In the genomic region with DNA sequence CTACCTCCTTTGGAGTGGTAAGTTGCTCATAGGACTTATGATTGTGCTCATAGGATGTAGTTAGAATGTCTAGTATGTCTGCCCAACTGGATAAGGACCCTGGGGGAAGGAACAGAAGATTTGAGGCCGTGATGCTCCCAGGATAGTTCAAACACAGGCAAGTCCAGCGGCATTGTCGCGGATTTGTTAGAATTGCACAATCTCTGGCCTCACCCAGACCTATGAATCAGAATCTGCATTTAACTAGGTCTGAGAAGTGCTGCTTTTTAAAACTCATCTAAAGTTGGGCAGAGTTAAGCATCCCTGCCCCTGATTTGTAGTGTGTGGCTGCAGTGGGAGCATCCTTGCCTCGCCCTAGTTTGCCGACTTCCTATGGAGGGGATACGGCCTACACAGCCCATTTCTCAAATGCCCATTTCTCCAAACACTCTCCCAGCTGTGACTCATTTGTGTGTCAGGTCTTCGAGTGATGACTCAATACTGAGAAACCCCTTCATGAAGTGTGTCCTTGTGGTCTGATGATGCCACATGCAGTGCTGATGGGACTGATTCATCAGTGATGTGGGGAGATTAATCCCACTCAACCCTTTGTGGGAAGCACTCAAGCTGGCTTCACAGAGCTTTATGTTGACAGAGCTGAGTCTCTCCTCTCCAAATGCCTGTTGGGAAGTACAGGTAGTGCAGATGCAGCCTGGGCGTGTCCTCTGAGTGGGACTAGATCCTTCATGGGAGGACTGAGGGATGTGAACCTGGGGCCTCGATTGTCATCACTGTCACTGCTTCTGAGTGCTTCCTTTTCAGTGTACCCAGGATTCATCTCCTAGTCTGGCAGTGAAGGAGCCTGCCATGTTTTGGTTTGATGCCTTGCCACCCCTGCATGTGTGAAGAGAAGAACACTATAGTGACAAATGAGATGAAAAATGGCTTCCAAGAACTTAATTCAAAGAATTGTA, we compare ENCODE assay signal across 8 cellular contexts. TPM values are rescaled to one million over a fixed set of nuclear protein-coding genes. Genes with fewer than 3 reads are reported as not detected.
DNase-seq lines count a peak whose midpoint lies in the region; ATAC-seq and TF ChIP-seq lines count a peak whose summit lies in the region.

No MANE protein-coding gene starts in this region.

- H3K36me3 ChIP-seq in SK-N-SH (replicated peaks in 1 of 2; ENCODE audit: control insufficient read depth in 1 of 2, insufficient read depth in 2 of 2, low read length in 1 of 2) (no peaks in the 10 kb centered on the region), neuronal stem cell (replicated peaks in 1 of 2; ENCODE audit: control insufficient read depth in 2 of 2, insufficient read depth in 2 of 2, low read length in 2 of 2) (no peaks in the 10 kb centered on the region), esophagus squamous epithelium (no peaks in the 10 kb centered on the region)

- WGBS in SK-N-SH (ENCODE audit: low lambda C conversion rate) = 44% methylated on average over 9 of the region's 10 CpGs
- no CpG with 5 or more reads among the region's 10 CpGs for WGBS in neuronal stem cell (ENCODE audit: extremely low coverage in 2 of 2, insufficient read length in 2 of 2, insufficient replicate concordance in 1 of 2), 2 donors
- 32 to 57% methylated on average over 8 to 10 of the region's 10 CpGs for WGBS in esophagus squamous epithelium, 2 donors

- H3K9ac ChIP-seq in SK-N-SH (no peak overlapping the region), neuronal stem cell (ENCODE audit: low read depth, low read length, poor library complexity) (no peak overlapping the region)

- no peak for TF ChIP-seq CTCF in SK-N-SH (IDR thresholded peaks at IDR 0.05)
- TF ChIP-seq CTCF in fibroblast of the aortic adventitia (IDR thresholded peaks at IDR 0.05; ENCODE audit: insufficient read depth, low read length) = no peak
- no peak for TF ChIP-seq CTCF in esophagus squamous epithelium (IDR thresholded peaks at IDR 0.05)

- no peak overlapping the region for H2BK15ac ChIP-seq in neuronal stem cell (ENCODE audit: low read length)

- H3K79me1 ChIP-seq in neuronal stem cell (ENCODE audit: low read depth, low read length) = no peaks in the 10 kb centered on the region

- H2AFZ ChIP-seq in SK-N-SH (ENCODE audit: low read depth) (no peak overlapping the region), neuronal stem cell (ENCODE audit: low read length) (no peak overlapping the region)

- peak overlapping the region in 1 of 2 experiments; percentile 67; a peak in 2 of 4 replicates for H3K27ac ChIP-seq in SK-N-SH (ENCODE audit: low read depth in 2 of 2, low read length in 1 of 2)
- no peak overlapping the region for H3K27ac ChIP-seq in neuronal stem cell (replicated peaks; ENCODE audit: low read length)
- peak overlapping the region in 1 of 4 donors; percentile 9 for H3K27ac ChIP-seq in esophagus squamous epithelium

- H3K9me3 ChIP-seq in SK-N-SH = no peaks in the 10 kb centered on the region
- no peaks in the 10 kb centered on the region for H3K9me3 ChIP-seq in neuronal stem cell (replicated peaks in 1 of 2; ENCODE audit: control insufficient read depth in 2 of 2, insufficient read depth in 1 of 2, low read depth in 1 of 2, low read length in 2 of 2)
- H3K9me3 ChIP-seq in esophagus squamous epithelium = no peaks in the 10 kb centered on the region

- no peak for TF ChIP-seq POLR2A in esophagus squamous epithelium (IDR thresholded peaks at IDR 0.05)

- H3F3A ChIP-seq in SK-N-SH (replicated peaks; ENCODE audit: insufficient read depth) = no peaks in the 10 kb centered on the region

- CTCF ChIA-PET in SK-N-SH (lab: Yijun Ruan, JAX) = no interaction called here

- intact Hi-C loops in esophagus squamous epithelium (cut with DNase I) = no loop called here

- peak; percentile 96 for ATAC-seq in stimulated activated naive CD8-positive, alpha-beta T cell treated with anti-CD3 and anti-CD28 coated beads, Interleukin-15, Interleukin-2, amounts not matched to agents 100 U/mL and 50 U/mL, for 24 hours

- H3K9me2 ChIP-seq in SK-N-SH = no peaks in the 10 kb centered on the region

- H3K79me2 ChIP-seq in SK-N-SH (ENCODE audit: insufficient read depth) = no peaks in the 10 kb centered on the region

- H2AK5ac ChIP-seq in neuronal stem cell (ENCODE audit: low read depth, low read length) = no peak overlapping the region

- H3K4me1 ChIP-seq in SK-N-SH (ENCODE audit: control insufficient read depth in 1 of 2, insufficient read depth in 2 of 2, low read depth in 1 of 2, low read length in 1 of 2) = no peaks in the 10 kb centered on the region
- H3K4me1 ChIP-seq in neuronal stem cell (ENCODE audit: control insufficient read depth in 2 of 2, insufficient read depth in 1 of 2, low read depth in 1 of 2, low read length in 2 of 2) = peaks cover 0 to 11% of the 10 kb centered on the region in 2 donors
- peaks cover 0 to 11% (median 0%) of the 10 kb centered on the region in 3 donors for H3K4me1 ChIP-seq in esophagus squamous epithelium

- H3K4me3 ChIP-seq in SK-N-SH (ENCODE audit: low read depth in 2 of 2, low read length in 1 of 2) = no peak overlapping the region
- H3K4me3 ChIP-seq in fibroblast of the aortic adventitia (ENCODE audit: low read depth, low read length) = no peak overlapping the region
- H3K4me3 ChIP-seq in neuronal stem cell (ENCODE audit: low read length in 2 of 2) = no peak overlapping the region
- H3K4me3 ChIP-seq in esophagus squamous epithelium = no peak overlapping the region

- no peak overlapping the region for H3K23ac ChIP-seq in neuronal stem cell (ENCODE audit: low read depth, low read length, poor library complexity)

- no peak overlapping the region for H2BK12ac ChIP-seq in neuronal stem cell (ENCODE audit: low read length)

- H3K4me2 ChIP-seq in SK-N-SH (0 out of 2 replicates have a peak overlapping the region, but pooled peaks have one; percentile 9), neuronal stem cell (ENCODE audit: insufficient read depth, low read length, poor library complexity, severe bottlenecking) (no peak overlapping the region)

- H4K8ac ChIP-seq in neuronal stem cell (ENCODE audit: low read depth, low read length) = no peak overlapping the region

- no peaks in the 10 kb centered on the region for H4K20me1 ChIP-seq in SK-N-SH (ENCODE audit: insufficient read depth)

- H3K18ac ChIP-seq in neuronal stem cell (ENCODE audit: low read length) = no peak overlapping the region

- no peak overlapping the region for H4K91ac ChIP-seq in neuronal stem cell (ENCODE audit: low read depth, low read length, poor library complexity)

- TF ChIP-seq EP300 in SK-N-SH (IDR thresholded peaks at IDR 0.05; ENCODE audit: borderline replicate concordance in 1 of 2, low read depth in 1 of 2, low read length in 1 of 2) = peak in 1 of 2 experiments; percentile 85; a peak in 1 of 4 replicates

- no peak overlapping the region for H2BK120ac ChIP-seq in neuronal stem cell (ENCODE audit: low read depth, low read length)

- no peak for TF ChIP-seq RAD21 in SK-N-SH (IDR thresholded peaks at IDR 0.05; ENCODE audit: low read length)

- no peak overlapping the region for H3K4ac ChIP-seq in neuronal stem cell (ENCODE audit: low read length)

- no peak overlapping the region for H2BK5ac ChIP-seq in neuronal stem cell (ENCODE audit: low read length)

- H3K14ac ChIP-seq in neuronal stem cell (ENCODE audit: low read length) = no peak overlapping the region

- DNase-seq in activated T-cell treated with anti-CD3 and anti-CD28 coated beads for 48 hours (ENCODE audit: low read depth) = peak; percentile 42
- DNase-seq in activated T-cell treated with anti-CD3 and anti-CD28 coated beads, Interleukin-2, amount 50 U/mL, for 1 hour = no peak
- DNase-seq in SK-N-SH = no peak
- peak; percentile 94 for DNase-seq in fibroblast of the aortic adventitia (ENCODE audit: low read depth)
- DNase-seq in stimulated activated naive CD8-positive, alpha-beta T cell treated with anti-CD3 and anti-CD28 coated beads, Interleukin-15, Interleukin-2, amounts not matched to agents 100 U/mL and 50 U/mL, for 24 hours = peak; percentile 47
- DNase-seq in neuronal stem cell (ENCODE audit: low spot score) = no peak
- no peak for DNase-seq in NCI-H526 (lab: John Stamatoyannopoulos, UW)
- DNase-seq in esophagus squamous epithelium (lab: John Stamatoyannopoulos, UW) = no peak

- H3K27me3 ChIP-seq in SK-N-SH (ENCODE audit: insufficient read depth) (no peaks in the 10 kb centered on the region), neuronal stem cell (ENCODE audit: control insufficient read depth in 3 of 3, insufficient read depth in 3 of 3, low read depth in 1 of 3, low read length in 3 of 3) (peaks cover 0 to 10% (median 0%) of the 10 kb centered on the region in 3 experiments), esophagus squamous epithelium (no peaks in the 10 kb centered on the region)

- POLR2A ChIA-PET in SK-N-SH (lab: Yijun Ruan, JAX) = no interaction called here

TF ChIP-seq in SK-N-SH, 30 proteins besides CTCF, POLR2A, EP300 and RAD21 (continues in another document):
- TF ChIP-seq TAF1 (IDR thresholded peaks at IDR 0.05; ENCODE audit: borderline replicate concordance, low read depth, low read length) (no peak), NRF1 (IDR thresholded peaks at IDR 0.05; ENCODE audit: low read depth, low read length) (no peak), GATA2 (CRISPR knock-in tag; IDR thresholded peaks at IDR 0.05) (no peak)
- TF ChIP-seq, protein P1, sequence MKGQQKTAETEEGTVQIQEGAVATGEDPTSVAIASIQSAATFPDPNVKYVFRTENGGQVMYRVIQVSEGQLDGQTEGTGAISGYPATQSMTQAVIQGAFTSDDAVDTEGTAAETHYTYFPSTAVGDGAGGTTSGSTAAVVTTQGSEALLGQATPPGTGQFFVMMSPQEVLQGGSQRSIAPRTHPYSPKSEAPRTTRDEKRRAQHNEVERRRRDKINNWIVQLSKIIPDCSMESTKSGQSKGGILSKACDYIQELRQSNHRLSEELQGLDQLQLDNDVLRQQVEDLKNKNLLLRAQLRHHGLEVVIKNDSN (IDR thresholded peaks at IDR 0.05; ENCODE audit: borderline replicate concordance, low read depth) = 0 out of 2 replicates have a peak, but pooled peaks have one; percentile 9

RNA-seq across cellular contexts. Expression of a gene that starts 18.7 kb away (rescaled TPM):
- not detected in 2 replicates for polyA plus RNA-seq in SK-N-SH (2012; rRNA removed)
- polyA plus RNA-seq in SK-N-SH (2012; cell fraction: cytosol; rRNA removed) = not detected in 2 replicates
- not detected in 2 replicates for polyA plus RNA-seq in SK-N-SH (2012; cell fraction: nucleus; rRNA removed)
- total RNA-seq in fibroblast of the aortic adventitia (ENCODE audit: low replicate concordance) (not detected in 2 replicates), esophagus squamous epithelium (not detected)
- not detected for polyA plus RNA-seq in neuronal stem cell (2013, experiment 1 of 2)
- polyA plus RNA-seq in neuronal stem cell (2013, experiment 2 of 2) = not detected

Comparison
In these comparisons a context has a peak if more than half of its experiments do, and no peak if none do; other contexts are left out.
1. DNase-seq: peak in activated T-cell treated with anti-CD3 and anti-CD28 coated beads for 48 hours (single experiment), fibroblast of the aortic adventitia (single experiment) and stimulated activated naive CD8-positive, alpha-beta T cell treated with anti-CD3 and anti-CD28 coated beads, Interleukin-15, Interleukin-2, amounts not matched to agents 100 U/mL and 50 U/mL, for 24 hours (single experiment); none in activated T-cell treated with anti-CD3 and anti-CD28 coated beads, Interleukin-2, amount 50 U/mL, for 1 hour (single experiment), SK-N-SH (single experiment), neuronal stem cell (single experiment), NCI-H526 (0 of 2) and esophagus squamous epithelium (single experiment).